In genomic region chr6:52377538-52378221, GRCh38 we compare ENCODE assay signal across 12 cellular contexts. TPM values are rescaled to one million over a fixed set of nuclear protein-coding genes. Genes with fewer than 3 reads are reported as not detected.
A peak's percentile ranks its signal among the peaks of the same experiment; 100 is the strongest.
DNase-seq lines count a peak whose midpoint lies in the region; ATAC-seq and TF ChIP-seq lines count a peak whose summit lies in the region.
"Had no signal": no experiment of that assay in that cellular context is flagged by ENCODE, and none has a peak within 500 bp of the region (broad histone marks: within the 10 kb centered on the region; RNA-seq: fewer than 3 reads in every experiment).

No MANE protein-coding gene starts in this region.

- no peaks in the 10 kb centered on the region for H3K36me3 ChIP-seq in CD8-positive, alpha-beta memory T cell (ENCODE audit: insufficient read depth, low read length)
- H3K36me3 ChIP-seq in OCI-LY7 (ENCODE audit: insufficient read depth, low read length): peaks cover 16% of the 10 kb centered on the region; the same call in 1 of the 2 replicates
- H3K36me3 ChIP-seq in left lung: peaks cover 0 to 7% of the 10 kb centered on the region in 2 donors
- H3K36me3 ChIP-seq in smooth muscle cell (ENCODE audit: low read depth): no peaks in the 10 kb centered on the region
- no peaks in the 10 kb centered on the region for H3K36me3 ChIP-seq in Caco-2 (ENCODE audit: control insufficient read depth, insufficient read depth, low read length)

- no peak for DNase-seq in CD8-positive, alpha-beta memory T cell
- DNase-seq in OCI-LY7 (ENCODE audit: low spot score) (no peak), left lung (no peak), smooth muscle cell (lab: John Stamatoyannopoulos, UW; ENCODE audit: unreplicated experiment) (no peak), Caco-2 (no peak), Ammon's horn (ENCODE audit: low spot score) (no peak), GM13977 (ENCODE audit: low spot score) (no peak)
- DNase-seq: COR-L47, IMR-90, SHP77 had no signal

- no peaks in the 10 kb centered on the region for H3K9me3 ChIP-seq in CD8-positive, alpha-beta memory T cell (ENCODE audit: low read length)
- H3K9me3 ChIP-seq in OCI-LY7 (ENCODE audit: low read length): peaks cover 4% of the 10 kb centered on the region; the same call in 1 of the 2 replicates
- H3K9me3 ChIP-seq in left lung: no peaks in the 10 kb centered on the region
- H3K9me3 ChIP-seq in smooth muscle cell (replicated peaks; ENCODE audit: low read depth): no peaks in the 10 kb centered on the region
- no peaks in the 10 kb centered on the region for H3K9me3 ChIP-seq in Caco-2

- WGBS in smooth muscle cell (ENCODE audit: low lambda C conversion rate): 89% methylated on average over 3 of the region's 3 CpGs

- BruUV-seq in OCI-LY7 (replicated peaks; lab: Mats Ljungman, UMichigan) (no TSS peak), Caco-2 (replicated peaks; lab: Mats Ljungman, UMichigan) (no TSS peak)

- H3K27ac Mint-ChIP-seq in CD8-positive, alpha-beta memory T cell: peak overlapping the region in 7 of 8 donors; percentile 17 to 87 (median 82)
- no peak overlapping the region for H3K27ac Mint-ChIP-seq in Caco-2 (ENCODE audit: unreplicated experiment)
- H3K27ac Mint-ChIP-seq: type B pancreatic cell had no signal

- peak overlapping the region in 4 of 7 donors; percentile 20 to 55 (median 28) for H3K4me3 Mint-ChIP-seq in CD8-positive, alpha-beta memory T cell
- H3K4me3 Mint-ChIP-seq in Caco-2 (ENCODE audit: unreplicated experiment): no peak overlapping the region
- H3K4me3 Mint-ChIP-seq: type B pancreatic cell had no signal

- intact Hi-C loops in OCI-LY7 (cut with micrococcal nuclease; ENCODE audit: unreplicated experiment) (no loop called here), left lung (cut with DNase I) (no loop called here), Caco-2 (cut with micrococcal nuclease; ENCODE audit: unreplicated experiment) (no loop called here)

- H3K4me2 ChIP-seq in OCI-LY7 (ENCODE audit: low read length) (peak overlapping the region; percentile 42), smooth muscle cell (no peak overlapping the region)

- peaks cover 0 to 9% (median 0%) of the 10 kb centered on the region in 5 donors for H3K9me3 Mint-ChIP-seq in CD8-positive, alpha-beta memory T cell
- H3K9me3 Mint-ChIP-seq in Caco-2 (ENCODE audit: unreplicated experiment): peaks cover 12% of the 10 kb centered on the region

- no peaks in the 10 kb centered on the region for H3K27me3 Mint-ChIP-seq in CD8-positive, alpha-beta memory T cell
- no peaks in the 10 kb centered on the region for H3K27me3 Mint-ChIP-seq in Caco-2 (ENCODE audit: insufficient read depth, unreplicated experiment)
- H3K27me3 Mint-ChIP-seq: type B pancreatic cell had no signal

- no peak overlapping the region for H2AFZ ChIP-seq in OCI-LY7 (ENCODE audit: low read length)
- H2AFZ ChIP-seq in smooth muscle cell (ENCODE audit: low read depth): no peak overlapping the region

- POLR2A ChIA-PET in CD8-positive, alpha-beta memory T cell (lab: Charles Lee): interaction anchor here (1.9 kb wide), 1 partner anchor 15 kb away, joined by 4 read pairs; the partner anchor contains the start of gene PAQR8
- POLR2A ChIA-PET in OCI-LY7 (lab: Charles Lee): interaction anchor here (1.9 kb wide), 1 partner anchor 92 kb away, joined by 7 read pairs; the partner anchor contains the start of gene MCM3
- POLR2A ChIA-PET in Caco-2 (lab: Charles Lee): no interaction called here

- peaks cover 58% of the 10 kb centered on the region for H3K4me1 ChIP-seq in CD8-positive, alpha-beta memory T cell (ENCODE audit: insufficient read depth, low read length)
- H3K4me1 ChIP-seq in OCI-LY7 (ENCODE audit: insufficient read depth, low read length, poor library complexity, severe bottlenecking) (peaks cover 22% of the 10 kb centered on the region), left lung (peaks cover 0 to 23% of the 10 kb centered on the region in 2 donors), smooth muscle cell (ENCODE audit: low read depth) (peaks cover 5% of the 10 kb centered on the region), Caco-2 (no peaks in the 10 kb centered on the region)

- no peaks in the 10 kb centered on the region for H3K9me2 ChIP-seq in OCI-LY7 (ENCODE audit: insufficient read depth, low read length)

- in situ Hi-C loops in GM13977 (cut with MboI; ENCODE audit: low pct_unique_long_range_greater_than_20kb, low sequenced_read_pairs, unreplicated experiment): no loop called here

- CTCF ChIA-PET in CD8-positive, alpha-beta memory T cell (lab: Charles Lee): interaction anchor here (0.9 to 3.7 kb wide), 5 partner anchors 12 to 23 kb away, joined by 3 to 15 read pairs (median 4); partner anchors contain the start of gene PAQR8
- CTCF ChIA-PET in OCI-LY7 (lab: Charles Lee; ENCODE audit: unreplicated experiment) (interaction anchor here (1.0 kb wide), 1 partner anchor 30 kb away, joined by 4 read pairs; no protein-coding TSS in a partner anchor), Caco-2 (lab: Charles Lee) (no interaction called here)

- peaks cover 12 to 39% (median 17%) of the 10 kb centered on the region in 3 donors for H3K36me3 Mint-ChIP-seq in CD8-positive, alpha-beta memory T cell
- H3K36me3 Mint-ChIP-seq in Caco-2 (ENCODE audit: insufficient read depth, unreplicated experiment): peaks cover 12% of the 10 kb centered on the region

- H3K79me2 ChIP-seq in OCI-LY7 (ENCODE audit: insufficient read depth, low read depth, low read length): no peaks in the 10 kb centered on the region
- H3K79me2 ChIP-seq in smooth muscle cell (ENCODE audit: low read depth): peaks cover 15% of the 10 kb centered on the region

- peaks cover 57 to 82% (median 81%) of the 10 kb centered on the region in 3 donors for H3K4me1 Mint-ChIP-seq in CD8-positive, alpha-beta memory T cell
- no peaks in the 10 kb centered on the region for H3K4me1 Mint-ChIP-seq in Caco-2 (ENCODE audit: low read depth, unreplicated experiment)

- no peak overlapping the region for H3K9ac ChIP-seq in smooth muscle cell (ENCODE audit: low read depth)

- TF ChIP-seq CTCF in OCI-LY7 (conservative IDR thresholded peaks at IDR 0.05; ENCODE audit: low read length) (no peak), left lung (IDR thresholded peaks at IDR 0.05) (no peak), smooth muscle cell (IDR thresholded peaks at IDR 0.05; ENCODE audit: borderline replicate concordance, insufficient read depth, poor library complexity, severe bottlenecking) (no peak), Caco-2 (IDR thresholded peaks at IDR 0.05; ENCODE audit: insufficient read depth in 1 of 2, low read depth in 1 of 2, low read length in 1 of 2, severe bottlenecking in 1 of 2, unreplicated experiment in 1 of 2) (no peak), GM13977 (IDR thresholded peaks at IDR 0.05; ENCODE audit: extremely low read depth, insufficient read depth, missing control alignments) (no peak)

- no peak overlapping the region for H3K27ac ChIP-seq in CD8-positive, alpha-beta memory T cell (ENCODE audit: low read depth, low read length)
- H3K27ac ChIP-seq in OCI-LY7 (ENCODE audit: low read depth, low read length, poor library complexity, severe bottlenecking) (no peak overlapping the region), left lung (peak overlapping the region in 1 of 2 donors; percentile 9), smooth muscle cell (ENCODE audit: low read depth) (no peak overlapping the region)

- ATAC-seq in HG02610 (IDR thresholded peaks at IDR 0.05; ENCODE audit: unreplicated experiment) (peak; percentile 45), left lung (peak; percentile 38)

- H3K27me3 ChIP-seq in CD8-positive, alpha-beta memory T cell (ENCODE audit: insufficient read depth, low read length, poor library complexity, severe bottlenecking): no peaks in the 10 kb centered on the region
- H3K27me3 ChIP-seq in left lung (no peaks in the 10 kb centered on the region), smooth muscle cell (ENCODE audit: low read depth) (no peaks in the 10 kb centered on the region), Caco-2 (replicated peaks; ENCODE audit: control insufficient read depth, insufficient read depth, low read length) (no peaks in the 10 kb centered on the region)

- no peaks in the 10 kb centered on the region for H4K20me1 ChIP-seq in OCI-LY7 (ENCODE audit: insufficient read depth, low read length)
- no peaks in the 10 kb centered on the region for H4K20me1 ChIP-seq in smooth muscle cell (ENCODE audit: low read depth)

- H3K4me3 ChIP-seq in CD8-positive, alpha-beta memory T cell (ENCODE audit: low read length): no peak overlapping the region
- H3K4me3 ChIP-seq in OCI-LY7 (ENCODE audit: low read depth, low read length, poor library complexity, severe bottlenecking) (no peak overlapping the region), left lung (no peak overlapping the region), smooth muscle cell (no peak overlapping the region), Caco-2 (ENCODE audit: low read depth, low read length) (no peak overlapping the region)

- no peaks in the 10 kb centered on the region for H3F3A ChIP-seq in smooth muscle cell (ENCODE audit: low read depth)

RNA-seq across cellular contexts. Expression of gene PAQR8, which starts 15.7 kb away (rescaled TPM):
- total RNA-seq in CD8-positive, alpha-beta memory T cell: 10 to 100 TPM; 10.2 to 11.7 TPM
- 17.9 TPM for polyA plus RNA-seq in CD8-positive, alpha-beta memory T cell
- total RNA-seq in OCI-LY7 (2014; rRNA removed; shearing (Covaris generic)): 5.4 and 5.5 TPM in 2 replicates
- total RNA-seq in OCI-LY7 (2022): 6.2 and 7.8 TPM in 2 replicates
- 10 to 100 TPM in 1 of 2 donors, 1 to 10 TPM in 1; 9.3 to 15.6 TPM for total RNA-seq in left lung
- total RNA-seq in smooth muscle cell: 6.1 and 8.4 TPM in 2 replicates
- 4.3 and 7.8 TPM in 2 replicates for polyA plus RNA-seq in smooth muscle cell
- 8.7 and 10.0 TPM in 2 replicates for total RNA-seq in Caco-2 (2022)

RNA-seq across cellular contexts. Expression of gene EFHC1, which starts 42.5 kb away (rescaled TPM):
- 1 to 10 TPM; 2.6 to 5.1 TPM for total RNA-seq in CD8-positive, alpha-beta memory T cell
- 1.9 TPM for polyA plus RNA-seq in CD8-positive, alpha-beta memory T cell
- 20.7 and 24.8 TPM in 2 replicates for total RNA-seq in OCI-LY7 (2014; rRNA removed; shearing (Covaris generic))
- total RNA-seq in OCI-LY7 (2022) (20.7 and 30.3 TPM in 2 replicates), left lung (10 to 100 TPM; 14.6 to 24.7 TPM), smooth muscle cell (17.4 and 25.9 TPM in 2 replicates), Caco-2 (2022) (12.2 and 14.6 TPM in 2 replicates)
- 11.0 and 17.1 TPM in 2 replicates for polyA plus RNA-seq in smooth muscle cell
